Comparison of ENCODE assay signal across 12 cellular contexts in the genomic region with DNA sequence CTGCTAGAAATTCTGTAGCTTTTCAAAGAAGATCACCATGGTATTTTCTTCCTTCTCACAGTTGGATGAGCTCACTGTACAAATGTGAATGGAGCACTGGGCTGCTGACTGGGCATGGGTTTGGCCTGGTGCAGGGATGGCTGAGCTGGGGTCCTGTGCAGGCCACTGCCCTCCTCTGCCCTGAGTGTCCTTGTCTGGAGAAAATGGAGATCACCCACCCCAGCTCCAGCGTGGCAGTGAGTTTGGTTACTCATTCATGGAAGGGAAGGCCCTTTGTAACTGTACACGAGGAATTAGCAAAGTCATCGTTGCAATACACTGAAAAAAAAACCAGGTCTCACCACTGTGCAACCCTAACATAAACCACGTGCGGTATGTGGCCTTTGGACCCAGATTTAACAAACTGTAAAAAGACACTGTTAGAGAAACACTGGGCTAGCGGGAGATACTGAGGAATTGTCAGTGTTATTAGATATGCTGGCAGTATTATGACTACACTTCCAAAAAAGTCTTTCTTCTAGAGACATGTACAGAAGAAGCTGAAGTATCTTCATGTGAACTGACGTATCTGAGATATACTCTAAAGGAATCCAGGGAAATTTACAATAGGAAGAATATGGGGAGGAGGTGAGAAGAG. TPM values are rescaled to one million over a fixed set of nuclear protein-coding genes. Genes with fewer than 3 reads are reported as not detected.
A peak's percentile ranks its signal among the peaks of the same experiment; 100 is the strongest.
DNase-seq lines count a peak whose midpoint lies in the region; ATAC-seq and TF ChIP-seq lines count a peak whose summit lies in the region.
"Had no signal": no experiment of that assay in that cellular context is flagged by ENCODE, and none has a peak within 500 bp of the region (broad histone marks: within the 10 kb centered on the region; RNA-seq: fewer than 3 reads in every experiment).

No MANE protein-coding gene starts in this region.

- 62 to 84% (median 74%) methylated on average over 7 of the region's 7 CpGs for whole genome bisulfite sequencing in psoas muscle, 3 donors

- no peaks in the 10 kb centered on the region for H3K27me3 Mint-ChIP-seq in mesothelial cell of epicardium (ENCODE audit: low read depth)

- H3K9me3 Mint-ChIP-seq in mesothelial cell of epicardium = peaks cover 8% of the 10 kb centered on the region

- no TSS peak for BruUV-seq in OCI-LY7 (replicated peaks; lab: Mats Ljungman, UMichigan)

- H3K4me3 ChIP-seq in OCI-LY7 (ENCODE audit: low read depth, low read length, poor library complexity, severe bottlenecking) = no peak overlapping the region
- H3K4me3 ChIP-seq in psoas muscle = no peak overlapping the region
- H3K4me3 ChIP-seq: ascending aorta, tibial artery had no signal

- H3K36me3 Mint-ChIP-seq in mesothelial cell of epicardium = peaks cover 4% of the 10 kb centered on the region

- no peaks in the 10 kb centered on the region for H3K36me3 ChIP-seq in OCI-LY7 (ENCODE audit: insufficient read depth, low read length)
- H3K36me3 ChIP-seq in psoas muscle (ENCODE audit: insufficient read depth in 1 of 2, low read depth in 1 of 2) = no peaks in the 10 kb centered on the region
- H3K36me3 ChIP-seq: ascending aorta, tibial artery, WERI-Rb-1 had no signal

- H3K27me3 ChIP-seq in psoas muscle (ENCODE audit: insufficient read depth in 3 of 3, low read length in 2 of 3) = no peaks in the 10 kb centered on the region
- H3K27me3 ChIP-seq: ascending aorta, tibial artery had no signal

- TF ChIP-seq CTCF in OCI-LY7 (conservative IDR thresholded peaks at IDR 0.05; ENCODE audit: low read length) = no peak
- TF ChIP-seq CTCF in psoas muscle (IDR thresholded peaks at IDR 0.05) = no peak
- TF ChIP-seq CTCF in mesothelial cell of epicardium (IDR thresholded peaks at IDR 0.05; ENCODE audit: unreplicated experiment) = no peak

- no peak overlapping the region for H3K4me2 ChIP-seq in OCI-LY7 (ENCODE audit: low read length)

- ATAC-seq in psoas muscle (peak; percentile 29 to 61 (median 48)), Right ventricle myocardium superior (ENCODE audit: poor library complexity) (no peak)

- H2AFZ ChIP-seq in OCI-LY7 (ENCODE audit: low read length) = 0 out of 2 replicates have a peak overlapping the region, but pooled peaks have one; percentile 23

- POLR2A ChIA-PET in OCI-LY7 (lab: Charles Lee) = interaction anchor here (0.6 kb wide), 1 partner anchor 485 kb away, joined by 3 read pairs; no protein-coding TSS in a partner anchor

- no peak overlapping the region for H3K4me3 Mint-ChIP-seq in mesothelial cell of epicardium

- H3K4me1 ChIP-seq in OCI-LY7 (ENCODE audit: insufficient read depth, low read length, poor library complexity, severe bottlenecking) = no peaks in the 10 kb centered on the region
- H3K4me1 ChIP-seq in psoas muscle = peaks cover 23% of the 10 kb centered on the region
- H3K4me1 ChIP-seq: ascending aorta had no signal

- CTCF ChIA-PET in OCI-LY7 (lab: Charles Lee; ENCODE audit: unreplicated experiment) = no interaction called here

- TF ChIP-seq POLR2A in erythroblast (IDR thresholded peaks at IDR 0.05; ENCODE audit: low read length) = no peak

- H3K9me3 ChIP-seq in OCI-LY7 (ENCODE audit: low read length) = peaks cover 10% of the 10 kb centered on the region
- H3K9me3 ChIP-seq in psoas muscle = no peaks in the 10 kb centered on the region
- H3K9me3 ChIP-seq: ascending aorta, tibial artery had no signal

- DNase-seq in GF-D8 (lab: John Stamatoyannopoulos, UW) (peak; percentile 63), OCI-LY7 (ENCODE audit: low spot score) (no peak), erythroblast (lab: John Stamatoyannopoulos, UW) (peak; percentile 59 to 77), psoas muscle (no peak), Right ventricle myocardium superior (no peak), epidermal melanocyte (ENCODE audit: insufficient read length, low spot score) (no peak), mesothelial cell of epicardium (ENCODE audit: low spot score in 2 of 2, unreplicated experiment in 2 of 2) (no peak)
- no peak for DNase-seq in stimulated activated CD4-positive, alpha-beta T cell treated with anti-CD3 and anti-CD28 coated beads, Interleukin-1b, Interleukin-23, amount 100 ng/mL, for 48 hours
- DNase-seq: stimulated activated CD4-positive, alpha-beta T cell treated with anti-CD3 and anti-CD28 coated beads, Interleukin-4, amount 100 ng/mL, for 24 hours; tibial artery; WERI-Rb-1 had no signal

- no peak overlapping the region for H3K27ac Mint-ChIP-seq in mesothelial cell of epicardium

- H4K20me1 ChIP-seq in OCI-LY7 (ENCODE audit: insufficient read depth, low read length) = no peaks in the 10 kb centered on the region

- H3K79me2 ChIP-seq in OCI-LY7 (ENCODE audit: insufficient read depth, low read depth, low read length) = no peaks in the 10 kb centered on the region

- H3K9me2 ChIP-seq in OCI-LY7 (ENCODE audit: insufficient read depth, low read length) = no peaks in the 10 kb centered on the region

- H3K27ac ChIP-seq in OCI-LY7 (ENCODE audit: low read depth, low read length, poor library complexity, severe bottlenecking) (no peak overlapping the region), psoas muscle (peak overlapping the region; percentile 21)
- H3K27ac ChIP-seq: ascending aorta, tibial artery, WERI-Rb-1 had no signal

- peaks cover 7% of the 10 kb centered on the region for H3K4me1 Mint-ChIP-seq in mesothelial cell of epicardium

- intact Hi-C loops in OCI-LY7 (cut with micrococcal nuclease; ENCODE audit: unreplicated experiment) = no loop called here
- intact Hi-C loops in psoas muscle (cut with DNase I) = no loop called here
- intact Hi-C loops in Right ventricle myocardium superior (cut with DNase I) = no loop called here

RNA-seq across cellular contexts. Expression of a gene that starts 16.1 kb away (rescaled TPM):
- total RNA-seq in OCI-LY7 (2014; rRNA removed; shearing (Covaris generic)) = 35.6 and 38.4 TPM in 2 replicates
- 44.1 and 50.4 TPM in 2 replicates for total RNA-seq in OCI-LY7 (2022)
- total RNA-seq in psoas muscle = 10 to 100 TPM; 32.7 to 45.5 (median 35.6) TPM
- 10 to 100 TPM; 14.7 to 44.3 (median 17.7) TPM for polyA plus RNA-seq in psoas muscle
- 33.1 TPM for total RNA-seq in Right ventricle myocardium superior
- 54.5 to 58.2 TPM (median 56.3 TPM) in 3 replicates for total RNA-seq in mesothelial cell of epicardium

Comparison
In these comparisons a context has a peak if more than half of its experiments do, and no peak if none do; other contexts are left out.
1. DNase-seq: peak in GF-D8 (single experiment) and erythroblast (2 of 2); none in OCI-LY7 (single experiment), psoas muscle (0 of 2), Right ventricle myocardium superior (single experiment), epidermal melanocyte (single experiment), stimulated activated CD4-positive, alpha-beta T cell treated with anti-CD3 and anti-CD28 coated beads, Interleukin-1b, Interleukin-23, amount 100 ng/mL, for 48 hours (single experiment) and mesothelial cell of epicardium (0 of 2).